Comparison of ENCODE assay signal across 31 cellular contexts in genomic region chr21:36850372-36850771, GRCh38.
"Had no signal": no experiment of that assay in that cellular context is flagged by ENCODE, and none has a peak within 500 bp of the region (broad histone marks: within the 10 kb centered on the region; RNA-seq: fewer than 3 reads in every experiment).

No MANE protein-coding gene starts in this region.

- H3K27ac Mint-ChIP-seq: activated CD4-positive, alpha-beta T cell treated with anti-CD3 and anti-CD28 coated beads, Interleukin-2, amount 10 ng/mL, durations not matched to agents 24 days and 14 days; activated CD8-positive, alpha-beta T cell treated with anti-CD3 and anti-CD28 coated beads for 36 hours; activated naive CD8-positive, alpha-beta T cell; activated naive CD8-positive, alpha-beta T cell treated with anti-CD3 and anti-CD28 coated beads, Interleukin-2, amount 50 U/mL, for 24 hours; activated T-cell treated with anti-CD3 and anti-CD28 coated beads, Interleukin-2, amount 50 U/mL, for 72 hours; activated T-helper 2 cell treated with anti-CD3 and anti-CD28 coated beads, Interferon-gamma antibody, Interleukin-2, Interleukin-4, amounts not matched to agents 10 μg/mL and 5 μg/mL and 100 μg/mL, durations not matched to agents 14 hours and 24 hours and 36 hours had no signal

- H3K27me3 ChIP-seq: brain microvascular endothelial cell, Peyer's patch, SJCRH30 had no signal

- ATAC-seq: activated CD8-positive, alpha-beta T cell treated with anti-CD3 and anti-CD28 coated beads for 36 hours; activated naive CD8-positive, alpha-beta T cell treated with anti-CD3 and anti-CD28 coated beads, Interleukin-2, amount 50 U/mL, for 24 hours; activated T-cell treated with anti-CD3 and anti-CD28 coated beads, Interleukin-2, amount 50 U/mL, for 72 hours; PC-3 had no signal

- H3K4me3 Mint-ChIP-seq: activated CD4-positive, alpha-beta T cell treated with anti-CD3 and anti-CD28 coated beads, Interleukin-2, amount 10 ng/mL, durations not matched to agents 24 days and 14 days; activated CD8-positive, alpha-beta T cell treated with anti-CD3 and anti-CD28 coated beads for 36 hours; activated naive CD8-positive, alpha-beta T cell; activated naive CD8-positive, alpha-beta T cell treated with anti-CD3 and anti-CD28 coated beads, Interleukin-2, amount 50 U/mL, for 24 hours; activated T-cell treated with anti-CD3 and anti-CD28 coated beads, Interleukin-2, amount 50 U/mL, for 72 hours had no signal

- H3K9me3 Mint-ChIP-seq: activated CD4-positive, alpha-beta T cell treated with anti-CD3 and anti-CD28 coated beads, Interleukin-2, amount 10 ng/mL, durations not matched to agents 24 days and 14 days; activated CD8-positive, alpha-beta T cell treated with anti-CD3 and anti-CD28 coated beads for 36 hours; activated naive CD8-positive, alpha-beta T cell treated with anti-CD3 and anti-CD28 coated beads, Interleukin-2, amount 50 U/mL, for 24 hours; activated T-cell treated with anti-CD3 and anti-CD28 coated beads, Interleukin-2, amount 50 U/mL, for 72 hours; activated T-helper 2 cell treated with anti-CD3 and anti-CD28 coated beads, Interferon-gamma antibody, Interleukin-2, Interleukin-4, amounts not matched to agents 10 μg/mL and 5 μg/mL and 100 μg/mL, durations not matched to agents 14 hours and 24 hours and 36 hours had no signal

- H3K27me3 Mint-ChIP-seq: activated CD4-positive, alpha-beta T cell treated with anti-CD3 and anti-CD28 coated beads, Interleukin-2, amount 10 ng/mL, durations not matched to agents 24 days and 14 days; activated CD8-positive, alpha-beta T cell treated with anti-CD3 and anti-CD28 coated beads for 36 hours; activated naive CD8-positive, alpha-beta T cell; activated naive CD8-positive, alpha-beta T cell treated with anti-CD3 and anti-CD28 coated beads, Interleukin-2, amount 50 U/mL, for 24 hours had no signal

- H3K9me3 ChIP-seq: Peyer's patch, SJCRH30 had no signal

- DNase-seq: activated CD4-positive, alpha-beta T cell treated with anti-CD3 and anti-CD28 coated beads, Interleukin-2, amount 10 ng/mL, durations not matched to agents 24 days and 14 days; activated CD4-positive, alpha-beta T cell treated with anti-CD3 and anti-CD28 coated beads, Interleukin-2, amount 50 U/mL, for 4 hours; activated CD8-positive, alpha-beta T cell treated with anti-CD3 and anti-CD28 coated beads for 36 hours; activated gamma-delta T cell; activated naive CD4-positive, alpha-beta T cell treated with Interleukin-2 at 50 U/mL for 16 hours; activated naive CD8-positive, alpha-beta T cell treated with anti-CD3 and anti-CD28 coated beads, Interleukin-2, amount 50 U/mL, for 24 hours; activated T-cell treated with anti-CD3 and anti-CD28 coated beads, Interleukin-2, amount 50 U/mL, for 1 hour; activated T-cell treated with anti-CD3 and anti-CD28 coated beads, Interleukin-2, amount 50 U/mL, for 72 hours; aorta; central memory CD4-positive, alpha-beta T cell; Kasumi-1; KG1; MM.1S; MV-4-11; NCI-H1092; NCI-H1436 treated with DMSO at 0.1 percent for 48 hours; NCI-H1694 treated with DMSO at 0.1 percent for 48 hours; NCI-H2171; NCI-H526; NCI-H748 treated with DMSO at 0.1 percent for 48 hours; NK-92 treated with Interleukin-12 subunit alpha and Interleukin-12 subunit beta, amount 100 ng/mL, for 24 hours; PC-3; Peyer's patch; Right ventricle myocardium superior; RPMI8226; SJCRH30; T1000 had no signal

- H3K36me3 ChIP-seq: brain microvascular endothelial cell, Peyer's patch, SJCRH30 had no signal

- H3K4me3 ChIP-seq: Peyer's patch, SJCRH30, SK-N-MC had no signal

- H3K4me1 ChIP-seq: Peyer's patch had no signal

- H3K27ac ChIP-seq: Peyer's patch, SJCRH30, SK-N-MC had no signal
